8 cellular contexts compared by ENCODE assay signal in genomic region chr1:51616490-51616889, GRCh38. TPM values are rescaled to one million over a fixed set of nuclear protein-coding genes. Genes with fewer than 3 reads are reported as not detected.
DNase-seq lines count a peak whose midpoint lies in the region; ATAC-seq and TF ChIP-seq lines count a peak whose summit lies in the region.

No MANE protein-coding gene starts in this region.

- ATAC-seq in GM18520 (IDR thresholded peaks at IDR 0.05; ENCODE audit: unreplicated experiment) (no peak), HG02642 (IDR thresholded peaks at IDR 0.05; ENCODE audit: poor library complexity, unreplicated experiment) (no peak)

- H3K27ac ChIP-seq in BLaER1 treated with 17β-estradiol and CSF1 and Interleukin-3, amounts not matched to agents 10 nM and 100 nM = no peak overlapping the region
- H3K27ac ChIP-seq in endodermal cell (ENCODE audit: low read depth, low read length) = no peak overlapping the region

- H3K36me3 ChIP-seq in BLaER1 treated with 17β-estradiol and CSF1 and Interleukin-3, amounts not matched to agents 10 nM and 100 nM = no peaks in the 10 kb centered on the region
- H3K36me3 ChIP-seq in endodermal cell (ENCODE audit: control insufficient read depth, insufficient read depth, low read length) = no peaks in the 10 kb centered on the region

- no peak overlapping the region; a peak in 2 of 22 replicates for H3K9ac ChIP-seq in BLaER1 treated with 17β-estradiol and CSF1 and Interleukin-3, amounts not matched to agents 10 nM and 100 nM
- H3K9ac ChIP-seq in endodermal cell (ENCODE audit: extremely low read depth, low read length, poor library complexity, severe bottlenecking) = no peak overlapping the region

- WGBS in endodermal cell (ENCODE audit: insufficient coverage in 1 of 2, insufficient read length in 1 of 2), 2 experiments = 80 to 100% methylated on average over 1 to 3 of the region's 4 CpGs

- H3K27me3 Mint-ChIP-seq in endodermal cell (ENCODE audit: insufficient read depth) (no peaks in the 10 kb centered on the region), osteocyte (ENCODE audit: unreplicated experiment) (no peaks in the 10 kb centered on the region)

- peaks cover 0 to 2% (median 0%) of the 10 kb centered on the region in 11 experiments; a peak in 1 of 22 replicates for H4K20me1 ChIP-seq in BLaER1 treated with 17β-estradiol and CSF1 and Interleukin-3, amounts not matched to agents 10 nM and 100 nM

- H3K27ac Mint-ChIP-seq in endodermal cell (no peak overlapping the region), osteocyte (ENCODE audit: unreplicated experiment) (no peak overlapping the region)

- H3K4me3 Mint-ChIP-seq in endodermal cell = peak overlapping the region; percentile 98
- peak overlapping the region; percentile 99 for H3K4me3 Mint-ChIP-seq in osteocyte (ENCODE audit: unreplicated experiment)

- H3K4me1 ChIP-seq in BLaER1 treated with 17β-estradiol and CSF1 and Interleukin-3, amounts not matched to agents 10 nM and 100 nM = peaks cover 17 to 37% (median 29%) of the 10 kb centered on the region in 10 experiments
- H3K4me1 ChIP-seq in endodermal cell (ENCODE audit: control insufficient read depth, insufficient read depth, low read length) = no peaks in the 10 kb centered on the region

- H3K9me3 Mint-ChIP-seq in endodermal cell (no peaks in the 10 kb centered on the region), osteocyte (ENCODE audit: unreplicated experiment) (no peaks in the 10 kb centered on the region)

- H3K36me3 Mint-ChIP-seq in endodermal cell (ENCODE audit: low read depth) = no peaks in the 10 kb centered on the region
- peaks cover 4% of the 10 kb centered on the region for H3K36me3 Mint-ChIP-seq in osteocyte (ENCODE audit: unreplicated experiment)

- H3K4me1 Mint-ChIP-seq in endodermal cell (peaks cover 15% of the 10 kb centered on the region), osteocyte (ENCODE audit: unreplicated experiment) (peaks cover 43% of the 10 kb centered on the region)

- H3K27me3 ChIP-seq in BLaER1 treated with 17β-estradiol and CSF1 and Interleukin-3, amounts not matched to agents 10 nM and 100 nM = no peaks in the 10 kb centered on the region
- H3K27me3 ChIP-seq in endodermal cell (ENCODE audit: control insufficient read depth, insufficient read depth, low read length, poor library complexity, severe bottlenecking) = no peaks in the 10 kb centered on the region

- peak overlapping the region; percentile 20 to 96 (median 88); a peak in 11 of 20 replicates for H3K4me3 ChIP-seq in BLaER1 treated with 17β-estradiol and CSF1 and Interleukin-3, amounts not matched to agents 10 nM and 100 nM
- H3K4me3 ChIP-seq in NB4 (ENCODE audit: low read depth, low read length) = peak overlapping the region; percentile 29
- H3K4me3 ChIP-seq in endodermal cell (ENCODE audit: low read length) = no peak overlapping the region

- TF ChIP-seq POLR2A in NB4 (IDR thresholded peaks at IDR 0.05; ENCODE audit: extremely low read depth, insufficient read length) = no peak

- H3K9me3 ChIP-seq in BLaER1 treated with 17β-estradiol and CSF1 and Interleukin-3, amounts not matched to agents 10 nM and 100 nM (replicated peaks in 1 of 11) = no peaks in the 10 kb centered on the region
- no peaks in the 10 kb centered on the region for H3K9me3 ChIP-seq in endodermal cell (ENCODE audit: control insufficient read depth, low read length)

- peak overlapping the region; percentile 49 to 67 (median 56); a peak in 21 of 22 replicates for H3K4me2 ChIP-seq in BLaER1 treated with 17β-estradiol and CSF1 and Interleukin-3, amounts not matched to agents 10 nM and 100 nM

- DNase-seq in NB4 (ENCODE audit: low read depth) = no peak
- DNase-seq in endodermal cell = no peak
- no peak for DNase-seq in osteocyte (ENCODE audit: extremely low spot score, unreplicated experiment)
- no peak for DNase-seq in epidermal melanocyte (ENCODE audit: insufficient read length, low spot score)
- no peak for DNase-seq in HT-29 (ENCODE audit: low spot score)

- TF ChIP-seq CTCF in NB4 (IDR thresholded peaks at IDR 0.05; ENCODE audit: low read depth, low read length) (no peak), endodermal cell (conservative IDR thresholded peaks at IDR 0.05) (no peak), osteocyte (IDR thresholded peaks at IDR 0.05) (no peak)

RNA-seq across cellular contexts. Expression of gene OSBPL9, which starts 0.4 kb away (rescaled TPM):
- total RNA-seq in endodermal cell (10 to 100 TPM; 76.9 to 93.3 TPM), osteocyte (103 and 107 TPM in 2 replicates)
- 88.6 TPM for polyA plus RNA-seq in endodermal cell (2013, experiment 1 of 2)
- 84.6 TPM for polyA plus RNA-seq in endodermal cell (2013, experiment 2 of 2)
- 37.0 and 43.2 TPM in 2 replicates for total RNA-seq in HT-29 (2014; rRNA removed; shearing (Covaris generic))
